9 cellular contexts compared by ENCODE assay signal in genomic region chr3:15319575-15319974, GRCh38. TPM values are rescaled to one million over a fixed set of nuclear protein-coding genes. Genes with fewer than 3 reads are reported as not detected.
DNase-seq lines count a peak whose midpoint lies in the region; ATAC-seq, FAIRE-seq and TF ChIP-seq lines count a peak whose summit lies in the region.
"Had no signal": no experiment of that assay in that cellular context is flagged by ENCODE, and none has a peak within 500 bp of the region (broad histone marks: within the 10 kb centered on the region; RNA-seq: fewer than 3 reads in every experiment).

No MANE protein-coding gene starts in this region.

- FAIRE-seq in astrocyte (lab: Jason Lieb, UNC), result no peak

- DNase-seq in NCI-H2029 treated with DMSO at 0.1 percent for 48 hours (lab: John Stamatoyannopoulos, UW), result peak; percentile 60
- peak; percentile 91 for DNase-seq in astrocyte (ENCODE audit: low read depth)
- DNase-seq in kidney tubule cell (ENCODE audit: low spot score), result peak; percentile 64
- peak in 1 of 2 donors; percentile 76 for DNase-seq in suprapubic skin (ENCODE audit: low spot score in 2 of 2)
- no peak for DNase-seq in DMS 273 treated with DMSO at 0.1 percent for 48 hours (lab: John Stamatoyannopoulos, UW)
- DNase-seq in GF-D8 (lab: John Stamatoyannopoulos, UW), result no peak
- DNase-seq in caudate nucleus (lab: John Stamatoyannopoulos, UW), result no peak
- DNase-seq: NCI-H2171 had no signal

- WGBS in suprapubic skin, result 37% methylated on average over 4 of the region's 4 CpGs

- H3K4me1 ChIP-seq in astrocyte (ENCODE audit: insufficient read depth, low read length), result peaks cover 44% of the 10 kb centered on the region
- H3K4me1 ChIP-seq in suprapubic skin, result peaks cover 77% of the 10 kb centered on the region

- TF ChIP-seq CTCF in astrocyte (IDR thresholded peaks at IDR 0.05; ENCODE audit: insufficient read depth, low read depth, low read length) (no peak), suprapubic skin (IDR thresholded peaks at IDR 0.05) (no peak)

- H3K27me3 ChIP-seq in astrocyte (ENCODE audit: insufficient read depth, low read length), result no peaks in the 10 kb centered on the region
- H3K27me3 ChIP-seq in suprapubic skin, result no peaks in the 10 kb centered on the region

- peak overlapping the region; percentile 28 for H3K27ac ChIP-seq in astrocyte (ENCODE audit: low read depth, low read length)
- H3K27ac ChIP-seq in suprapubic skin, result peak overlapping the region; percentile 79
- H3K27ac ChIP-seq in caudate nucleus (ENCODE audit: low read depth, low read length), result no peak overlapping the region

- no peak for TF ChIP-seq POLR2A in suprapubic skin (IDR thresholded peaks at IDR 0.05)

- peaks cover 8% of the 10 kb centered on the region for H4K20me1 ChIP-seq in astrocyte (ENCODE audit: insufficient read depth, low read length)

- H3K4me3 Mint-ChIP-seq in astrocyte (ENCODE audit: unreplicated experiment), result no peak overlapping the region

- ATAC-seq in HG03135 (IDR thresholded peaks at IDR 0.05; ENCODE audit: unreplicated experiment), result no peak

- no peaks in the 10 kb centered on the region for H3K27me3 Mint-ChIP-seq in astrocyte (ENCODE audit: low read depth, unreplicated experiment)

- H2AFZ ChIP-seq in astrocyte (ENCODE audit: low read depth, low read length), result no peak overlapping the region

- H3K4me1 Mint-ChIP-seq in astrocyte (ENCODE audit: low read depth, unreplicated experiment), result peaks cover 45% of the 10 kb centered on the region

- H3K36me3 Mint-ChIP-seq in astrocyte (ENCODE audit: low read depth, unreplicated experiment), result peaks cover 2% of the 10 kb centered on the region

- H3K4me3 ChIP-seq in astrocyte (ENCODE audit: insufficient read depth, low read depth, low read length) (no peak overlapping the region), suprapubic skin (no peak overlapping the region)

- H3K9me3 ChIP-seq in astrocyte (ENCODE audit: insufficient read depth, low read depth, low read length), result no peaks in the 10 kb centered on the region
- no peaks in the 10 kb centered on the region for H3K9me3 ChIP-seq in suprapubic skin

- no peaks in the 10 kb centered on the region for H3K9me3 Mint-ChIP-seq in astrocyte (ENCODE audit: unreplicated experiment)

- H3K4me2 ChIP-seq in astrocyte (ENCODE audit: low read length), result peak overlapping the region; percentile 61

- H3K79me2 ChIP-seq in astrocyte (ENCODE audit: insufficient read depth, low read length), result peaks cover 61% of the 10 kb centered on the region

- H3K36me3 ChIP-seq in astrocyte (ENCODE audit: insufficient read depth, low read length), result no peaks in the 10 kb centered on the region
- H3K36me3 ChIP-seq in suprapubic skin, result no peaks in the 10 kb centered on the region

- H3K27ac Mint-ChIP-seq in astrocyte (ENCODE audit: unreplicated experiment), result no peak overlapping the region

- no peak for TF ChIP-seq EP300 in suprapubic skin (IDR thresholded peaks at IDR 0.05)

- H3K9ac ChIP-seq in astrocyte (ENCODE audit: low read length), result no peak overlapping the region

RNA-seq across cellular contexts. Expression of gene SH3BP5, which starts 12.8 kb away (rescaled TPM):
- total RNA-seq in astrocyte (25.2 and 27.5 TPM in 2 replicates), suprapubic skin (10 to 100 TPM; 11.2 to 27.0 (median 17.8) TPM)

Comparison
In these comparisons a context has a peak if more than half of its experiments do, and no peak if none do; other contexts are left out.
1. DNase-seq: peak in NCI-H2029 treated with DMSO at 0.1 percent for 48 hours (single experiment), astrocyte (single experiment) and kidney tubule cell (single experiment); none in DMS 273 treated with DMSO at 0.1 percent for 48 hours (single experiment), GF-D8 (single experiment) and caudate nucleus (0 of 61).